In genomic region chr12:53481957-53482586, GRCh38 we compare ENCODE assay signal across 11 cellular contexts. TPM values are rescaled to one million over a fixed set of nuclear protein-coding genes. Genes with fewer than 3 reads are reported as not detected.
A peak's percentile ranks its signal among the peaks of the same experiment; 100 is the strongest.
DNase-seq lines count a peak whose midpoint lies in the region; ATAC-seq and TF ChIP-seq lines count a peak whose summit lies in the region.
"Had no signal": no experiment of that assay in that cellular context is flagged by ENCODE, and none has a peak within 500 bp of the region (broad histone marks: within the 10 kb centered on the region; RNA-seq: fewer than 3 reads in every experiment).

No MANE protein-coding gene starts in this region.

- H3K36me3 ChIP-seq in GM23248 (ENCODE audit: low read depth) (peaks cover 56% of the 10 kb centered on the region), WERI-Rb-1 (peaks cover 92% of the 10 kb centered on the region)

- in situ Hi-C loops in GM23248 (cut with MboI), result no loop called here

- no peak overlapping the region for H3K4me3 ChIP-seq in AG04450 (ENCODE audit: low read depth, low read length)
- no peak overlapping the region for H3K4me3 ChIP-seq in GM23248
- no peak overlapping the region for H3K4me3 ChIP-seq in WERI-Rb-1 (ENCODE audit: low read depth, low read length)

- DNase-seq in AG04450 (ENCODE audit: low read depth, low spot score) (no peak), GM23248 (peak; percentile 49), WERI-Rb-1 (no peak), islet precursor cell (peak; percentile 80), NCI-H510A (lab: John Stamatoyannopoulos, UW) (no peak), NCI-H774 (lab: John Stamatoyannopoulos, UW) (no peak)
- DNase-seq: activated naive CD4-positive, alpha-beta T cell treated with anti-CD3 and anti-CD28 coated beads, Interleukin-2, amount 50 U/mL, for 16 hours; substantia nigra had no signal

- TF ChIP-seq CTCF in AG04450 (IDR thresholded peaks at IDR 0.05; ENCODE audit: low read depth, low read length) (peak; percentile 31), WERI-Rb-1 (IDR thresholded peaks at IDR 0.05; ENCODE audit: low read depth, low read length) (peak; percentile 48)

- H3K9ac ChIP-seq in GM23248, result peak overlapping the region; percentile 29; the same call in 1 of the 2 replicates

- H3K9me3 ChIP-seq in AG04450 (ENCODE audit: control insufficient read depth, insufficient read depth, low read length) (no peaks in the 10 kb centered on the region), GM23248 (ENCODE audit: low read depth) (no peaks in the 10 kb centered on the region), WERI-Rb-1 (ENCODE audit: severe bottlenecking) (no peaks in the 10 kb centered on the region)

- peaks cover 44% of the 10 kb centered on the region for H3K4me1 ChIP-seq in GM23248 (ENCODE audit: insufficient read depth)

- H2AFZ ChIP-seq in GM23248, result no peak overlapping the region

- H3K27ac ChIP-seq in AG04450 (ENCODE audit: low read depth, low read length), result peak overlapping the region; percentile 52
- peak overlapping the region; percentile 71 for H3K27ac ChIP-seq in GM23248
- H3K27ac ChIP-seq in WERI-Rb-1, result no peak overlapping the region

- peaks cover 7% of the 10 kb centered on the region for H4K20me1 ChIP-seq in GM23248 (ENCODE audit: insufficient read depth)

- WGBS in GM23248 (ENCODE audit: low coverage in 1 of 2, low lambda C conversion rate in 2 of 2, missing lambda C conversion rate in 2 of 2), 2 experiments, result 56 to 66% methylated on average over 8 of the region's 8 CpGs

- CTCF ChIA-PET in AG04450 (lab: Charles Lee), result interaction anchor here (1.2 to 1.5 kb wide), 3 partner anchors 61 to 160 kb away, joined by 3 to 7 read pairs (median 6); partner anchors contain the start of gene AAAS

- no peaks in the 10 kb centered on the region for H3K9me2 ChIP-seq in GM23248 (ENCODE audit: insufficient read depth)

- peak overlapping the region; percentile 44 for H3K4me2 ChIP-seq in GM23248 (ENCODE audit: unreplicated experiment)

- no peak for ATAC-seq in HG03469 (IDR thresholded peaks at IDR 0.05; ENCODE audit: unreplicated experiment)
- ATAC-seq in GM18502 (IDR thresholded peaks at IDR 0.05; ENCODE audit: poor library complexity, unreplicated experiment), result no peak

- H3K79me2 ChIP-seq in GM23248 (ENCODE audit: insufficient read depth), result peaks cover 13% of the 10 kb centered on the region

- POLR2A ChIA-PET in AG04450 (lab: Yijun Ruan, JAX), result interaction anchor here (0.6 to 6.2 kb wide), 9 partner anchors 9 to 157 kb away, joined by 3 to 50 read pairs (median 4); partner anchors contain the start of genes MAP3K12 and TARBP2

- peaks cover 70% of the 10 kb centered on the region for H3F3A ChIP-seq in GM23248 (ENCODE audit: insufficient read depth)

- H3K27me3 ChIP-seq in AG04450 (ENCODE audit: control insufficient read depth, insufficient read depth, low read length) (no peaks in the 10 kb centered on the region), GM23248 (replicated peaks; ENCODE audit: insufficient read depth) (no peaks in the 10 kb centered on the region), WERI-Rb-1 (ENCODE audit: insufficient read depth, low read depth, severe bottlenecking) (no peaks in the 10 kb centered on the region)

RNA-seq across cellular contexts. Expression of gene MAP3K12, which starts 17.2 kb away (rescaled TPM):
- polyA plus RNA-seq in AG04450 (2011; rRNA removed) (35.7 and 46.1 TPM in 2 replicates), GM23248 (2016; fragmentation: Nextera tagmentation; extraction: Ambion mirVana) (8.7 and 10.4 TPM in 2 replicates)
- 52.1 and 64.6 TPM in 2 replicates for polyA minus RNA-seq in AG04450 (2011; rRNA and poly(A)+ RNA removed)
- 36.5 and 37.4 TPM in 2 replicates for total RNA-seq in GM23248 (2014; rRNA removed; shearing (Covaris generic))

RNA-seq across cellular contexts. Expression of gene TARBP2, which starts 19.0 kb away (rescaled TPM):
- polyA plus RNA-seq in AG04450 (2011; rRNA removed) (25.0 and 33.0 TPM in 2 replicates), GM23248 (2016; fragmentation: Nextera tagmentation; extraction: Ambion mirVana) (32.1 and 36.0 TPM in 2 replicates)
- polyA minus RNA-seq in AG04450 (2011; rRNA and poly(A)+ RNA removed), result 19.7 and 26.4 TPM in 2 replicates
- 40.1 and 54.1 TPM in 2 replicates for total RNA-seq in GM23248 (2014; rRNA removed; shearing (Covaris generic))

RNA-seq across cellular contexts. Expression of gene NPFF, which starts 25.2 kb away (rescaled TPM):
- not detected in 2 replicates for polyA plus RNA-seq in AG04450 (2011; rRNA removed)
- polyA minus RNA-seq in AG04450 (2011; rRNA and poly(A)+ RNA removed), result not detected in 2 replicates
- not detected in 2 replicates for total RNA-seq in GM23248 (2014; rRNA removed; shearing (Covaris generic))
- not detected in 2 replicates for polyA plus RNA-seq in GM23248 (2016; fragmentation: Nextera tagmentation; extraction: Ambion mirVana)
- total RNA-seq: myocyte had no signal

RNA-seq across cellular contexts. Expression of gene PCBP2, which starts 30.2 kb away (rescaled TPM):
- polyA plus RNA-seq in AG04450 (2011; rRNA removed), result 286 and 408 TPM in 2 replicates
- 1,032 and 1,271 TPM in 2 replicates for polyA minus RNA-seq in AG04450 (2011; rRNA and poly(A)+ RNA removed)
- 143 TPM in 2 replicates for total RNA-seq in GM23248 (2014; rRNA removed; shearing (Covaris generic))
- 94.3 and 100 TPM in 2 replicates for polyA plus RNA-seq in GM23248 (2016; fragmentation: Nextera tagmentation; extraction: Ambion mirVana)

RNA-seq across cellular contexts. Expression of gene PRR13, which starts 40.5 kb away (rescaled TPM):
- polyA plus RNA-seq in AG04450 (2011; rRNA removed), result 71.4 and 92.8 TPM in 2 replicates
- 78.8 and 83.9 TPM in 2 replicates for polyA minus RNA-seq in AG04450 (2011; rRNA and poly(A)+ RNA removed)
- total RNA-seq in GM23248 (2014; rRNA removed; shearing (Covaris generic)), result 35.3 and 42.4 TPM in 2 replicates
- 217 and 221 TPM in 2 replicates for polyA plus RNA-seq in GM23248 (2016; fragmentation: Nextera tagmentation; extraction: Ambion mirVana)

Comparison
In these comparisons a context has a peak if more than half of its experiments do, and no peak if none do; other contexts are left out.
1. DNase-seq: peak in GM23248 (single experiment) and islet precursor cell (single experiment); none in AG04450 (single experiment), WERI-Rb-1 (single experiment), NCI-H510A (single experiment) and NCI-H774 (single experiment).